Comparison of ENCODE assay signal across 10 cellular contexts in the genomic region with DNA sequence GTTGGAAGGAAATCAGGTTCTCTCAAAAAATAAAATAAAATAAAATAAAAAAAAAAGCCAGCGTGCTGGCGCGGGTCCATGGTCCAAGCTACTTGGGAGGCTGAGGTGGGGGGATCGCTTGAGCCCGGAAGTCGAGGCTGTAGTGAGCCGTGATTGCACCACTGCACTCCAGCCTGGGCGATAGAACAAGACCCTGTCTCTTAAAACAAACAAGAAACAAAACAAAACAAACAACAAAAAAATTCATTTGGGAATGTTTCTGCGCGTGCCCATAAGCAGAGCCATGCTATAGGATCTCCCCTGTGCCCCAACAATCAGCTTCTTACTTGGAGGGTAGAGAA. TPM values are rescaled to one million over a fixed set of nuclear protein-coding genes. Genes with fewer than 3 reads are reported as not detected.
DNase-seq lines count a peak whose midpoint lies in the region; ATAC-seq, FAIRE-seq and TF ChIP-seq lines count a peak whose summit lies in the region.
"Had no signal": no experiment of that assay in that cellular context is flagged by ENCODE, and none has a peak within 500 bp of the region (broad histone marks: within the 10 kb centered on the region; RNA-seq: fewer than 3 reads in every experiment).

No MANE protein-coding gene starts in this region.

- no peak overlapping the region for H2BK12ac ChIP-seq in mesenchymal stem cell (ENCODE audit: low read length in 2 of 2)

- CTCF ChIA-PET in activated naive CD4-positive, alpha-beta T cell treated with anti-CD3 and anti-CD28 coated beads, Interleukin-2, amount 10 ng/mL, durations not matched to agents 7 days and 5 days (lab: Charles Lee), result interaction anchor here (1.0 to 3.0 kb wide), 5 partner anchors 9 to 185 kb away, joined by 3 to 20 read pairs (median 4); no protein-coding TSS in a partner anchor
- CTCF ChIA-PET in GM12878 (lab: Yijun Ruan, JAX), result interaction anchor here (1.3 to 1.5 kb wide), 2 partner anchors 9 to 42 kb away, joined by 6 to 11 read pairs; no protein-coding TSS in a partner anchor

- ATAC-seq in GM12878 (no peak), upper lobe of right lung (no peak), GM21526 (IDR thresholded peaks at IDR 0.05; ENCODE audit: low FRiP score, unreplicated experiment) (no peak), GM19395 (IDR thresholded peaks at IDR 0.05; ENCODE audit: unreplicated experiment) (no peak)

- H3K9ac ChIP-seq in GM12878 (ENCODE audit: control insufficient read depth, insufficient read depth, low read length) (no peak overlapping the region), mesenchymal stem cell (ENCODE audit: low read length) (peak overlapping the region; percentile 66)

- H4K20me1 ChIP-seq in GM12878 (ENCODE audit: control insufficient read depth, insufficient read depth), result no peaks in the 10 kb centered on the region

- TF ChIP-seq CTCF in GM12878 (IDR thresholded peaks at IDR 0.05 in 2 of 3, conservative IDR thresholded peaks at IDR 0.05 in 1 of 3; ENCODE audit: control insufficient read depth in 2 of 3, extremely low read depth in 1 of 3, insufficient read depth in 1 of 3, low read depth in 3 of 3, low read length in 3 of 3) (no peak), upper lobe of right lung (IDR thresholded peaks at IDR 0.05) (no peak)

- no peak for TF ChIP-seq RAD21 in GM12878 (IDR thresholded peaks at IDR 0.05; ENCODE audit: insufficient read depth, low read depth, low read length)

- peak overlapping the region; percentile 73 for H3K4me2 ChIP-seq in GM12878 (ENCODE audit: control insufficient read depth, insufficient read depth)
- peak overlapping the region; percentile 100 for H3K4me2 ChIP-seq in mesenchymal stem cell (ENCODE audit: low read length, poor library complexity, severe bottlenecking)

- no peak overlapping the region for H3K14ac ChIP-seq in mesenchymal stem cell (ENCODE audit: low read length in 2 of 2)

- H2AK5ac ChIP-seq in mesenchymal stem cell (ENCODE audit: low read length, severe bottlenecking), result no peak overlapping the region

- no peaks in the 10 kb centered on the region for H3K36me3 ChIP-seq in GM12878 (ENCODE audit: control insufficient read depth in 2 of 2, insufficient read depth in 2 of 2, low read length in 1 of 2)
- no peaks in the 10 kb centered on the region for H3K36me3 ChIP-seq in mesenchymal stem cell (ENCODE audit: control insufficient read depth in 1 of 2, insufficient read depth in 2 of 2, low read depth in 1 of 2, low read length in 2 of 2)
- H3K36me3 ChIP-seq in upper lobe of right lung, result no peaks in the 10 kb centered on the region

- POLR2A ChIA-PET in GM12878 (lab: Charles Lee), result no interaction called here

- no peak for TF ChIP-seq POLR2A in GM12878 (IDR thresholded peaks at IDR 0.05; ENCODE audit: low read depth, low read length)

- TF ChIP-seq EP300 in GM12878 (IDR thresholded peaks at IDR 0.05; ENCODE audit: borderline replicate concordance in 1 of 2, control insufficient read depth in 1 of 2, low read depth in 2 of 2, low read length in 2 of 2), result no peak

- no peak overlapping the region for H2BK5ac ChIP-seq in mesenchymal stem cell (ENCODE audit: low read depth, low read length, poor library complexity, severe bottlenecking)

- SMC1A ChIA-PET in GM12878 (lab: Charles Lee; ENCODE audit: uncharacterized antibody, unreplicated experiment), result interaction anchor here (1.5 to 2.3 kb wide), 2 partner anchors 26 to 43 kb away, joined by 3 to 11 read pairs; no protein-coding TSS in a partner anchor

- no peak overlapping the region for H2BK120ac ChIP-seq in mesenchymal stem cell (ENCODE audit: low read depth, low read length)

- FAIRE-seq in GM12878 (lab: Jason Lieb, UNC), result no peak

- H3K4me1 ChIP-seq in GM12878 (ENCODE audit: control insufficient read depth, insufficient read depth, low read length), result peaks cover 5% of the 10 kb centered on the region; the same call in 1 of the 2 replicates
- peaks cover 16% of the 10 kb centered on the region for H3K4me1 ChIP-seq in mesenchymal stem cell (ENCODE audit: control insufficient read depth, insufficient read depth, low read depth, low read length)
- peaks cover 26% of the 10 kb centered on the region for H3K4me1 ChIP-seq in upper lobe of right lung

- no peak overlapping the region for H3K18ac ChIP-seq in mesenchymal stem cell (ENCODE audit: low read depth in 1 of 2, low read length in 2 of 2)

- no peak for DNase-seq in activated naive CD4-positive, alpha-beta T cell treated with anti-CD3 and anti-CD28 coated beads, Interleukin-2, amount 10 ng/mL, durations not matched to agents 7 days and 5 days
- DNase-seq in activated naive CD4-positive, alpha-beta T cell treated with Interleukin-2 at 50 U/mL for 16 hours, result no peak
- no peak for DNase-seq in GM12878 (ENCODE audit: low read depth, low spot score)
- no peak for DNase-seq in mesenchymal stem cell
- no peak for DNase-seq in upper lobe of right lung
- DNase-seq in NCI-H1048 (lab: John Stamatoyannopoulos, UW), result no peak
- DNase-seq: GOT3 had no signal

- no peaks in the 10 kb centered on the region for H3K79me2 ChIP-seq in GM12878 (ENCODE audit: control insufficient read depth, insufficient read depth, low read length)

- 0 out of 2 replicates have a peak overlapping the region, but pooled peaks have one; percentile 40 for H3K4me3 ChIP-seq in GM12878
- peak overlapping the region; percentile 66 to 80 for H3K4me3 ChIP-seq in mesenchymal stem cell (ENCODE audit: insufficient read depth in 1 of 2, low read depth in 1 of 2, low read length in 2 of 2)
- peak overlapping the region; percentile 44 for H3K4me3 ChIP-seq in upper lobe of right lung

- no peak overlapping the region for H3K4ac ChIP-seq in mesenchymal stem cell (ENCODE audit: low read depth in 1 of 2, low read length in 2 of 2)

- H3K9me3 ChIP-seq in GM12878 (replicated peaks; ENCODE audit: control insufficient read depth, insufficient read depth, low read length) (no peaks in the 10 kb centered on the region), mesenchymal stem cell (ENCODE audit: control insufficient read depth, low read length) (no peaks in the 10 kb centered on the region), upper lobe of right lung (no peaks in the 10 kb centered on the region)

- WGBS in GM12878 (ENCODE audit: insufficient coverage, insufficient replicate concordance, low lambda C conversion rate, missing lambda C conversion rate), result 40% methylated on average over 10 of the region's 10 CpGs
- 65% methylated on average over 10 of the region's 10 CpGs for WGBS in mesenchymal stem cell

- no peaks in the 10 kb centered on the region for H3K9me3 Mint-ChIP-seq in activated naive CD4-positive, alpha-beta T cell treated with anti-CD3 and anti-CD28 coated beads, Interleukin-2, amount 10 ng/mL, durations not matched to agents 7 days and 5 days

- H3K27ac ChIP-seq in GM12878 (ENCODE audit: control insufficient read depth, insufficient read depth), result no peak overlapping the region
- H3K27ac ChIP-seq in mesenchymal stem cell (ENCODE audit: low read length, poor library complexity, severe bottlenecking), result no peak overlapping the region
- H3K27ac ChIP-seq in upper lobe of right lung, result no peak overlapping the region

- peaks cover 11 to 19% of the 10 kb centered on the region in 2 experiments for H3K27me3 ChIP-seq in GM12878 (replicated peaks in 1 of 2; ENCODE audit: control insufficient read depth in 2 of 2, insufficient read depth in 2 of 2, low read length in 1 of 2)
- H3K27me3 ChIP-seq in mesenchymal stem cell (ENCODE audit: control insufficient read depth in 1 of 2, insufficient read depth in 1 of 2, low read length in 2 of 2), result peaks cover 4 to 26% of the 10 kb centered on the region in 2 experiments
- H3K27me3 ChIP-seq in upper lobe of right lung, result peaks cover 42% of the 10 kb centered on the region

- peak overlapping the region; percentile 39 for H3K27ac Mint-ChIP-seq in activated naive CD4-positive, alpha-beta T cell treated with anti-CD3 and anti-CD28 coated beads, Interleukin-2, amount 10 ng/mL, durations not matched to agents 7 days and 5 days

- H3K36me3 Mint-ChIP-seq in activated naive CD4-positive, alpha-beta T cell treated with anti-CD3 and anti-CD28 coated beads, Interleukin-2, amount 10 ng/mL, durations not matched to agents 7 days and 5 days, result no peaks in the 10 kb centered on the region

- in situ Hi-C loops in GM12878 (cut with MboI), result loop anchor here (25.0 kb wide), 1 partner anchor 405 kb away; no protein-coding TSS in a partner anchor

- H4K91ac ChIP-seq in mesenchymal stem cell (ENCODE audit: low read length), result no peak overlapping the region

- no peaks in the 10 kb centered on the region for H3K79me1 ChIP-seq in mesenchymal stem cell (replicated peaks; ENCODE audit: low read length, poor library complexity, severe bottlenecking)

- no peak overlapping the region for H2AFZ ChIP-seq in GM12878 (ENCODE audit: control insufficient read depth, low read depth, low read length)
- H2AFZ ChIP-seq in mesenchymal stem cell (ENCODE audit: low read depth, low read length), result peak overlapping the region; percentile 33

- no peak overlapping the region for H3K23ac ChIP-seq in mesenchymal stem cell (ENCODE audit: low read length in 2 of 2)

- peak overlapping the region; percentile 77 for H3K4me3 Mint-ChIP-seq in activated naive CD4-positive, alpha-beta T cell treated with anti-CD3 and anti-CD28 coated beads, Interleukin-2, amount 10 ng/mL, durations not matched to agents 7 days and 5 days

- peaks cover 22% of the 10 kb centered on the region for H3K4me1 Mint-ChIP-seq in activated naive CD4-positive, alpha-beta T cell treated with anti-CD3 and anti-CD28 coated beads, Interleukin-2, amount 10 ng/mL, durations not matched to agents 7 days and 5 days

- RAD21 ChIA-PET in GM12878 (lab: Charles Lee; ENCODE audit: unreplicated experiment), result interaction anchor here (0.7 to 1.8 kb wide), 2 partner anchors 40 to 411 kb away, joined by 3 to 6 read pairs; no protein-coding TSS in a partner anchor

- BruUV-seq in GM12878 (replicated peaks; lab: Mats Ljungman, UMichigan), result no TSS peak

- H2BK15ac ChIP-seq in mesenchymal stem cell (ENCODE audit: low read depth, poor library complexity, severe bottlenecking), result no peak overlapping the region

- H3K27me3 Mint-ChIP-seq in activated naive CD4-positive, alpha-beta T cell treated with anti-CD3 and anti-CD28 coated beads, Interleukin-2, amount 10 ng/mL, durations not matched to agents 7 days and 5 days, result peaks cover 64% of the 10 kb centered on the region

- intact Hi-C loops in GM12878 (cut with micrococcal nuclease; ENCODE audit: unreplicated experiment) (no loop called here), upper lobe of right lung (cut with DNase I) (no loop called here)

- no peak overlapping the region for H4K8ac ChIP-seq in mesenchymal stem cell (ENCODE audit: low read length)

RNA-seq across cellular contexts. Expression of gene CD8A, which starts 16.4 kb away (rescaled TPM):
- 0.19 and 0.24 TPM in 2 replicates for total RNA-seq in GM12878 (2013; cell fraction: nucleolus; rRNA removed)
- total RNA-seq in GM12878 (2014; rRNA removed) (not detected in 2 replicates), GM12878 (2014; rRNA removed; fragmentation: Illumina TruSeq; extraction: Trizol) (not detected in 2 replicates), GM12878 (2021) (0.13 and 0.15 TPM in 2 replicates), upper lobe of right lung (7.4 TPM)
- polyA plus RNA-seq in GM12878 (2011; ENCODE audit: low read depth), result not detected
- polyA plus RNA-seq in GM12878 (2011; rRNA removed) (0.30 and 0.43 TPM in 2 replicates), GM12878 (2014; fragmentation: Illumina TruSeq; extraction: Trizol) (not detected in 2 replicates), GM12878 (2014; fragmentation: Nextera tagmentation; extraction: Ambion mirVana) (not detected), GM12878 (2014; rRNA removed) (not detected in 2 replicates), GM12878 (2016; fragmentation: Nextera tagmentation; extraction: Ambion mirVana) (not detected)
- 0.21 and 0.25 TPM in 2 replicates for polyA plus RNA-seq in GM12878 (2011; cell fraction: cytosol; rRNA removed)
- polyA plus RNA-seq in GM12878 (2011; cell fraction: nucleus; rRNA removed), result 0.19 and 0.27 TPM in 2 replicates
- 0.08 TPM in 1 of 2 replicates, not detected in the other for polyA plus RNA-seq in GM12878 (2012)
- 0.15 and 0.41 TPM in 2 replicates for polyA minus RNA-seq in GM12878 (2011; rRNA and poly(A)+ RNA removed)
- not detected in 2 replicates for polyA minus RNA-seq in GM12878 (2011; cell fraction: cytosol; rRNA and poly(A)+ RNA removed)
- not detected in 2 replicates for polyA minus RNA-seq in GM12878 (2011; cell fraction: nucleus; rRNA and poly(A)+ RNA removed)
- not detected for polyA plus RNA-seq in mesenchymal stem cell (2013, experiment 1 of 2)
- polyA plus RNA-seq in mesenchymal stem cell (2013, experiment 2 of 2), result not detected

RNA-seq across cellular contexts. Expression of gene CD8B, which starts 54.6 kb away (rescaled TPM):
- total RNA-seq in GM12878 (2013; cell fraction: nucleolus; rRNA removed), result not detected in 2 replicates
- total RNA-seq in GM12878 (2014; rRNA removed), result not detected in 2 replicates
- not detected in 2 replicates for total RNA-seq in GM12878 (2014; rRNA removed; fragmentation: Illumina TruSeq; extraction: Trizol)
- total RNA-seq in GM12878 (2021), result 0.21 TPM in 1 of 2 replicates, not detected in the other
- polyA plus RNA-seq in GM12878 (2011; ENCODE audit: low read depth), result not detected
- polyA plus RNA-seq in GM12878 (2011; rRNA removed), result not detected in 2 replicates
- not detected in 2 replicates for polyA plus RNA-seq in GM12878 (2011; cell fraction: cytosol; rRNA removed)
- not detected in 2 replicates for polyA plus RNA-seq in GM12878 (2011; cell fraction: nucleus; rRNA removed)
- polyA plus RNA-seq in GM12878 (2012), result not detected in 2 replicates
- not detected in 2 replicates for polyA plus RNA-seq in GM12878 (2014; fragmentation: Illumina TruSeq; extraction: Trizol)
- not detected for polyA plus RNA-seq in GM12878 (2014; fragmentation: Nextera tagmentation; extraction: Ambion mirVana)
- polyA plus RNA-seq in GM12878 (2014; rRNA removed), result not detected in 2 replicates
- polyA plus RNA-seq in GM12878 (2016; fragmentation: Nextera tagmentation; extraction: Ambion mirVana), result not detected
- not detected in 2 replicates for polyA minus RNA-seq in GM12878 (2011; rRNA and poly(A)+ RNA removed)
- not detected in 2 replicates for polyA minus RNA-seq in GM12878 (2011; cell fraction: cytosol; rRNA and poly(A)+ RNA removed)
- polyA minus RNA-seq in GM12878 (2011; cell fraction: nucleus; rRNA and poly(A)+ RNA removed), result not detected in 2 replicates
- polyA plus RNA-seq in mesenchymal stem cell (2013, experiment 1 of 2), result not detected
- not detected for polyA plus RNA-seq in mesenchymal stem cell (2013, experiment 2 of 2)
- total RNA-seq in upper lobe of right lung, result 2.1 TPM
- total RNA-seq: NCI-H460 had no signal
